In genomic region chr10:99854860-99855259, GRCh38 we compare ENCODE assay signal across 9 cellular contexts.
DNase-seq lines count a peak whose midpoint lies in the region; ATAC-seq, FAIRE-seq and TF ChIP-seq lines count a peak whose summit lies in the region.
"Had no signal": no experiment of that assay in that cellular context is flagged by ENCODE, and none has a peak within 500 bp of the region (broad histone marks: within the 10 kb centered on the region; RNA-seq: fewer than 3 reads in every experiment).

No MANE protein-coding gene starts in this region.

- peak; percentile 74 for TF ChIP-seq CTCF in fibroblast of villous mesenchyme (IDR thresholded peaks at IDR 0.05; ENCODE audit: insufficient read depth, low read depth, low read length)

- no peak for FAIRE-seq in H54 (lab: Jason Lieb, UNC)

- no peak overlapping the region for H3K4me3 ChIP-seq in fibroblast of villous mesenchyme (ENCODE audit: low read depth, low read length)

- DNase-seq in H54 (ENCODE audit: insufficient read length, low spot score) (peak; percentile 55), RKO (ENCODE audit: low spot score) (peak; percentile 34), fibroblast of villous mesenchyme (ENCODE audit: low read depth) (peak; percentile 81), sciatic nerve (ENCODE audit: low spot score) (no peak), mesenteric fat pad (ENCODE audit: low spot score) (no peak), OCI-M2 (lab: John Stamatoyannopoulos, UW; ENCODE audit: unreplicated experiment) (no peak), NCI-H774 (lab: John Stamatoyannopoulos, UW) (no peak), NCI-H2081 (lab: John Stamatoyannopoulos, UW) (no peak)
- DNase-seq: activated CD8-positive, alpha-beta memory T cell treated with anti-CD3 and anti-CD28 coated beads, Interleukin-2, amount 10 ng/mL, durations not matched to agents 7 days and 5 days had no signal

- intact Hi-C loops in sciatic nerve (cut with DNase I), result no loop called here

- TF ChIP-seq POLR2A in H54 (IDR thresholded peaks at IDR 0.05; ENCODE audit: low read depth, low read length), result no peak

- ATAC-seq in sciatic nerve, result peak; percentile 85
- ATAC-seq: activated CD8-positive, alpha-beta memory T cell treated with anti-CD3 and anti-CD28 coated beads, Interleukin-2, amount 10 ng/mL, durations not matched to agents 7 days and 5 days had no signal

Comparison
In these comparisons a context has a peak if more than half of its experiments do, and no peak if none do; other contexts are left out.
1. DNase-seq: peak in H54 (single experiment), RKO (single experiment) and fibroblast of villous mesenchyme (single experiment); none in sciatic nerve (single experiment), mesenteric fat pad (single experiment), OCI-M2 (single experiment), NCI-H774 (single experiment) and NCI-H2081 (0 of 2).